22 cellular contexts compared by ENCODE assay signal in genomic region chr4:8365951-8366350, GRCh38.
"Had no signal": no experiment of that assay in that cellular context is flagged by ENCODE, and none has a peak within 500 bp of the region (broad histone marks: within the 10 kb centered on the region; RNA-seq: fewer than 3 reads in every experiment).

No MANE protein-coding gene starts in this region.

- DNase-seq: activated CD4-positive, alpha-beta T cell treated with anti-CD3 and anti-CD28 coated beads, Interleukin-2, amount 10 ng/mL, durations not matched to agents 7 days and 5 days; activated CD4-positive, CD25-positive, alpha-beta regulatory T cell treated with anti-CD3 and anti-CD28 coated beads, Interleukin-2, amount 50 U/mL, for 72 hours; activated CD8-positive, alpha-beta T cell treated with anti-CD3 and anti-CD28 coated beads, Interleukin-2, amount 10 ng/mL, durations not matched to agents 7 days and 5 days; activated gamma-delta T cell treated with Interleukin-2 at 50 U/mL for 16 hours; activated T-cell treated with anti-CD3 and anti-CD28 coated beads, Interleukin-2, amount 50 U/mL, for 1 hour; anterior cingulate cortex; body of pancreas; effector CD4-positive, alpha-beta T cell; erythroblast; foreskin keratinocyte; mesenchymal stem cell; naive B cell; stimulated activated CD4-positive, alpha-beta T cell treated with anti-CD3 and anti-CD28 coated beads, Interleukin-2, amount 100 ng/mL, for 24 hours; stomach; T-helper 1 cell; trophoblast cell; WERI-Rb-1 had no signal

- H3K27ac ChIP-seq: body of pancreas, cardiac muscle cell, foreskin keratinocyte, ovary, psoas muscle, stomach, WERI-Rb-1 had no signal

- ATAC-seq: activated CD8-positive, alpha-beta T cell treated with anti-CD3 and anti-CD28 coated beads, Interleukin-2, amount 10 ng/mL, durations not matched to agents 7 days and 5 days; body of pancreas; foreskin keratinocyte; psoas muscle; right cardiac atrium; stimulated activated memory B cell treated with anti-CD40 and anti-IgM and Interleukin-4, amounts not matched to agents 10 μg/mL and 1 μg/mL and 100 μg/mL, for 72 hours had no signal

- H3K9me3 ChIP-seq: body of pancreas, ovary, psoas muscle had no signal

- H3K4me1 ChIP-seq: body of pancreas, foreskin keratinocyte, psoas muscle had no signal

- H3K36me3 ChIP-seq: cardiac muscle cell, ovary, WERI-Rb-1 had no signal

- H3K27me3 ChIP-seq: body of pancreas, cardiac muscle cell, foreskin keratinocyte, ovary, stomach had no signal

- H3K4me3 ChIP-seq: body of pancreas, cardiac muscle cell, ovary, psoas muscle, stomach had no signal
